ENCODE assay signal across 6 cellular contexts in genomic region chr3:162274070-162274469, GRCh38.
"Had no signal": no experiment of that assay in that cellular context is flagged by ENCODE, and none has a peak within 500 bp of the region (broad histone marks: within the 10 kb centered on the region; RNA-seq: fewer than 3 reads in every experiment).

No MANE protein-coding gene starts in this region.

- H3K4me3 ChIP-seq: GM23248, HAP-1 had no signal

- DNase-seq: GM23248, GOT3, H7, HFFc6 had no signal

- FAIRE-seq: HepG2 had no signal
